Comparison of ENCODE assay signal across 1 cellular context in genomic region chrX:43702079-43702524, GRCh38.
A peak's percentile ranks its signal among the peaks of the same experiment; 100 is the strongest.
TF ChIP-seq lines count a peak whose summit lies in the region.

No MANE protein-coding gene starts in this region.

TF ChIP-seq in HepG2, 621 proteins besides CTCF, POLR2A, EP300 and RAD21 (continues in another document):
- TF ChIP-seq MED1 (CRISPR knock-in tag; IDR thresholded peaks at IDR 0.05) (peak; percentile 48), CENPBD1 (CRISPR knock-in tag; IDR thresholded peaks at IDR 0.05; ENCODE audit: borderline replicate concordance, low read depth) (no peak), FOSL1 (CRISPR knock-in tag; IDR thresholded peaks at IDR 0.05; ENCODE audit: borderline replicate concordance) (no peak), ZSCAN9 (CRISPR knock-in tag; IDR thresholded peaks at IDR 0.05; ENCODE audit: borderline replicate concordance) (peak; percentile 46; the same call in 1 of the 2 replicates), PHF21A (CRISPR knock-in tag; IDR thresholded peaks at IDR 0.05) (peak; percentile 65), EZH2 (conservative IDR thresholded peaks at IDR 0.05; ENCODE audit: low read depth, low read length) (no peak), ZNF781 (CRISPR knock-in tag; IDR thresholded peaks at IDR 0.05; ENCODE audit: borderline replicate concordance, not compliant biosample characterization) (no peak), HOMEZ (CRISPR knock-in tag; IDR thresholded peaks at IDR 0.05; ENCODE audit: low read depth) (peak; percentile 39; the same call in 1 of the 2 replicates), IKZF5 (CRISPR knock-in tag; IDR thresholded peaks at IDR 0.05) (0 out of 2 replicates have a peak, but pooled peaks have one; percentile 38), ZNF879 (CRISPR knock-in tag; IDR thresholded peaks at IDR 0.05) (no peak), SOX5 (CRISPR knock-in tag; IDR thresholded peaks at IDR 0.05; ENCODE audit: borderline replicate concordance) (peak; percentile 76; the same call in 1 of the 2 replicates), HNF1A (IDR thresholded peaks at IDR 0.05; ENCODE audit: low read depth) (peak; percentile 87), HNF1A (CRISPR knock-in tag; IDR thresholded peaks at IDR 0.05; ENCODE audit: borderline replicate concordance) (peak; percentile 86; the same call in 1 of the 2 replicates), HNRNPLL (IDR thresholded peaks at IDR 0.05; ENCODE audit: low read depth, low read length, poor library complexity, severe bottlenecking) (no peak), ZFP36L2 (CRISPR knock-in tag; IDR thresholded peaks at IDR 0.05) (no peak), POGZ (CRISPR knock-in tag; IDR thresholded peaks at IDR 0.05) (peak; percentile 48; the same call in 1 of the 2 replicates), ZNF382 (CRISPR knock-in tag; IDR thresholded peaks at IDR 0.05; ENCODE audit: borderline replicate concordance) (no peak), ATF4 (CRISPR knock-in tag; IDR thresholded peaks at IDR 0.05) (peak in 1 of 2 experiments; percentile 79; a peak in 2 of 4 replicates), ZGPAT (CRISPR knock-in tag; IDR thresholded peaks at IDR 0.05) (peak; percentile 68; the same call in 1 of the 2 replicates), PLSCR1 (CRISPR knock-in tag; IDR thresholded peaks at IDR 0.05; ENCODE audit: borderline replicate concordance) (no peak), ZKSCAN5 (CRISPR knock-in tag; IDR thresholded peaks at IDR 0.05) (no peak), RXRA (CRISPR knock-in tag; IDR thresholded peaks at IDR 0.05) (no peak), CEBPB (IDR thresholded peaks at IDR 0.05; ENCODE audit: borderline replicate concordance, low read depth, low read length) (peak; percentile 71; the same call in 1 of the 2 replicates), NCOR1 (IDR thresholded peaks at IDR 0.05; ENCODE audit: borderline replicate concordance, low read length) (peak; percentile 40; the same call in 1 of the 2 replicates), KDM6A (CRISPR knock-in tag; IDR thresholded peaks at IDR 0.05; ENCODE audit: low read depth) (peak; percentile 70), TARDBP (CRISPR knock-in tag; IDR thresholded peaks at IDR 0.05) (0 out of 2 replicates have a peak, but pooled peaks have one; percentile 30), NR2F6 (IDR thresholded peaks at IDR 0.05) (peak; percentile 36; the same call in 1 of the 2 replicates), NR2F6 (CRISPR knock-in tag; IDR thresholded peaks at IDR 0.05) (no peak), MIXL1 (CRISPR knock-in tag; IDR thresholded peaks at IDR 0.05) (peak; percentile 83; the same call in 1 of the 2 replicates), NFIC (IDR thresholded peaks at IDR 0.05; ENCODE audit: low read length) (peak; percentile 83; the same call in 1 of the 2 replicates), ZFP41 (CRISPR knock-in tag; IDR thresholded peaks at IDR 0.05; ENCODE audit: borderline replicate concordance) (no peak), NCOA2 (CRISPR knock-in tag; IDR thresholded peaks at IDR 0.05) (no peak; the same call in none of the 2 replicates), ARID3A (IDR thresholded peaks at IDR 0.05; ENCODE audit: low read depth, low read length) (peak; percentile 55; the same call in 1 of the 2 replicates), HOXA9 (CRISPR knock-in tag; IDR thresholded peaks at IDR 0.05; ENCODE audit: borderline replicate concordance) (no peak), ASH2L (IDR thresholded peaks at IDR 0.05; ENCODE audit: insufficient read length, low read depth, low read length) (peak; percentile 68), GATAD2A (CRISPR knock-in tag; IDR thresholded peaks at IDR 0.05) (peak; percentile 75), ATF5 (CRISPR knock-in tag; IDR thresholded peaks at IDR 0.05; ENCODE audit: low read depth) (no peak), ZNF607 (CRISPR knock-in tag; IDR thresholded peaks at IDR 0.05; ENCODE audit: borderline replicate concordance) (no peak), ZMYM4 (CRISPR knock-in tag; IDR thresholded peaks at IDR 0.05) (0 out of 2 replicates have a peak, but pooled peaks have one; percentile 11), SAP130 (CRISPR knock-in tag; IDR thresholded peaks at IDR 0.05; ENCODE audit: low read depth) (peak; percentile 51; the same call in 1 of the 2 replicates), ZNF282 (IDR thresholded peaks at IDR 0.05; ENCODE audit: partially characterized antibody) (no peak), ZBTB1 (CRISPR knock-in tag; IDR thresholded peaks at IDR 0.05; ENCODE audit: borderline replicate concordance) (no peak), MXI1 (IDR thresholded peaks at IDR 0.05; ENCODE audit: borderline replicate concordance, low read depth, low read length) (0 out of 3 replicates have a peak, but pooled peaks have one; percentile 14), SOX13 (IDR thresholded peaks at IDR 0.05) (no peak), SOX13 (CRISPR knock-in tag; conservative IDR thresholded peaks at IDR 0.05 in 1 of 2, IDR thresholded peaks at IDR 0.05 in 1 of 2) (peak in 1 of 2 experiments; percentile 87; a peak in 2 of 4 replicates), ARID5B (CRISPR knock-in tag; IDR thresholded peaks at IDR 0.05) (peak; percentile 65; the same call in 1 of the 2 replicates), JARID2 (CRISPR knock-in tag; IDR thresholded peaks at IDR 0.05; ENCODE audit: insufficient replicate concordance) (no peak), ZBTB20 (CRISPR knock-in tag; IDR thresholded peaks at IDR 0.05; ENCODE audit: borderline replicate concordance, low read depth) (no peak), CREB1 (IDR thresholded peaks at IDR 0.05) (no peak), CREB1 (CRISPR knock-in tag; IDR thresholded peaks at IDR 0.05) (0 out of 2 replicates have a peak, but pooled peaks have one; percentile 32)
